ENCODE assay signal across 1 cellular context in genomic region chr20:1722513-1723050, GRCh38.
TF ChIP-seq lines count a peak whose summit lies in the region.

No MANE protein-coding gene starts in this region.

TF ChIP-seq in H1, 55 proteins besides CTCF, POLR2A, EP300 and RAD21 (continued from another document):
- TF ChIP-seq CHD7 (IDR thresholded peaks at IDR 0.05; ENCODE audit: insufficient replicate concordance, low read length): no peak
- TF ChIP-seq SP1 (IDR thresholded peaks at IDR 0.05; ENCODE audit: low read depth, low read length): peak; percentile 30
- no peak for TF ChIP-seq SIRT6 (IDR thresholded peaks at IDR 0.05; ENCODE audit: low read length)
- TF ChIP-seq NANOG (IDR thresholded peaks at IDR 0.05; ENCODE audit: insufficient read depth, low read depth, low read length, poor library complexity, severe bottlenecking): no peak
- TF ChIP-seq ZNF274 (IDR thresholded peaks at IDR 0.05; ENCODE audit: borderline replicate concordance, extremely low read depth, low read length): no peak
- no peak for TF ChIP-seq ATF2 (IDR thresholded peaks at IDR 0.05; ENCODE audit: low read length)
- no peak for TF ChIP-seq MAX (IDR thresholded peaks at IDR 0.05)
- no peak for TF ChIP-seq SIX5 (IDR thresholded peaks at IDR 0.05; ENCODE audit: low read depth, low read length)
- no peak for TF ChIP-seq KDM5A (IDR thresholded peaks at IDR 0.05; ENCODE audit: low read length)
- TF ChIP-seq ASH2L (IDR thresholded peaks at IDR 0.05; ENCODE audit: low read length): no peak
- 0 out of 2 replicates have a peak, but pooled peaks have one; percentile 7 for TF ChIP-seq USF2 (IDR thresholded peaks at IDR 0.05; ENCODE audit: low read length)
